ENCODE assay signal across 26 cellular contexts in the genomic region with DNA sequence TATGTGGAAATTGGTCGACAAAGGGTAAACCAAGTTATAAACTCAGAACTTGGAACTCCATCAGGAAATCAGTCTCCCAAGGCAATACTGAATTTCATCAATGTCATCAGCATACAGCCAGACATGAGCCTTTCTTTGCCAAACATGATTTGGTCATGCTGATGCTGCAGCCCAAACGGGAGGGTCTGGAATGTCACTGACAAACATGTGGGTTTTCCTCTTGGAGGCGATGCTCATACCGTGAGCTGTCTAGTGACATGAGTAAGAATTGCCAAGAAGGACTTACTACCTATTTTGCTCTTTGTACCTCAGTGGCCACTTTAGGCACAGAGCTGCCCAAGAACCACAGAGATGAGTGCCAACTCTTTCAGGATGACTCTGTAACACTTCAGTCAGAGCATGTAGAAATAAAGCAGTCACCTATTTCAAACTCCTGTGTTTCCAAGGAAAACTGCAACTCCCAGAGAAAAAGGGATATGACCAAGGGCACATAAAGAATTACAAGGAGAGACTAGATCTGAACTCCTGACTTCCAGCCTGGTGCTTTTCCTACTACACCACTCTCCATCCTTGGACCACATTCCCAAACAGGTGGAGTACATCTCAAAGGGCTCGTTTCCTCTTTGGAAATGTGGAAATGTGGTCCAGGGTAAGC. TPM values are rescaled to one million over a fixed set of nuclear protein-coding genes. Genes with fewer than 3 reads are reported as not detected.
"Had no signal": no experiment of that assay in that cellular context is flagged by ENCODE, and none has a peak within 500 bp of the region (broad histone marks: within the 10 kb centered on the region; RNA-seq: fewer than 3 reads in every experiment).

No MANE protein-coding gene starts in this region.

- H3K9ac ChIP-seq: KMS-11 had no signal

- H3K27ac ChIP-seq: KMS-11 had no signal

- H3K36me3 ChIP-seq: MG63 had no signal

- H3K4me3 ChIP-seq: MG63 had no signal

- H3K9me3 ChIP-seq: MG63 had no signal

- H3K27me3 ChIP-seq: MG63 had no signal

- ATAC-seq: activated CD8-positive, alpha-beta memory T cell treated with anti-CD3 and anti-CD28 coated beads, Interleukin-2, amount 10 ng/mL, durations not matched to agents 7 days and 5 days; T-helper 17 cell had no signal

- DNase-seq: activated B cell treated with CpG ODN at 0.5 μM for 24 hours; activated CD4-positive, alpha-beta T cell treated with anti-CD3 and anti-CD28 coated beads for 1 hour; activated CD4-positive, alpha-beta T cell treated with anti-CD3 and anti-CD28 coated beads, Interleukin-2, amount 10 ng/mL, durations not matched to agents 24 days and 14 days; activated CD4-positive, alpha-beta T cell treated with anti-CD3 and anti-CD28 coated beads, Interleukin-2, amount 50 U/mL, for 48 hours; activated CD8-positive, alpha-beta memory T cell treated with anti-CD3 and anti-CD28 coated beads, Interleukin-2, amount 10 ng/mL, durations not matched to agents 7 days and 5 days; activated effector memory CD4-positive, alpha-beta T cell treated with Interleukin-2 at 50 U/mL for 16 hours; activated naive CD4-positive, alpha-beta T cell; activated T-cell treated with anti-CD3 and anti-CD28 coated beads, Interleukin-2, amount 50 U/mL, for 24 hours; amygdala; MG63; MV-4-11; NCI-H1092 treated with DMSO at 0.1 percent for 48 hours; NCI-H1417 treated with DMSO at 0.1 percent for 48 hours; NCI-H1694; NCI-H2029; NCI-H2107; NCI-H2171 treated with DMSO at 0.1 percent for 48 hours; NCI-H226; NCI-H526; NCI-H774; SHP77 treated with DMSO at 0.1 percent for 48 hours; T-helper 17 cell; T-helper 9 cell had no signal

- H3K4me2 ChIP-seq: KMS-11 had no signal

RNA-seq across cellular contexts. Expression of gene MRGPRX2, which starts 24.3 kb away (rescaled TPM):
- total RNA-seq: activated B cell treated with CpG ODN at 0.5 μM for 24 hours; activated CD8-positive, alpha-beta memory T cell treated with anti-CD3 and anti-CD28 coated beads, Interleukin-2, amount 10 ng/mL, durations not matched to agents 7 days and 5 days; astrocyte; NCI-H460; T-helper 17 cell had no signal
